Comparison of ENCODE assay signal across 8 cellular contexts in genomic region chr7:128790297-128791037, GRCh38. TPM values are rescaled to one million over a fixed set of nuclear protein-coding genes. Genes with fewer than 3 reads are reported as not detected.
A peak's percentile ranks its signal among the peaks of the same experiment; 100 is the strongest.
DNase-seq lines count a peak whose midpoint lies in the region; ATAC-seq, FAIRE-seq and TF ChIP-seq lines count a peak whose summit lies in the region.

No MANE protein-coding gene starts in this region.

- peaks cover 15% of the 10 kb centered on the region for H3K36me3 Mint-ChIP-seq in Calu3 (ENCODE audit: insufficient read depth, unreplicated experiment)

- H3K27ac Mint-ChIP-seq in Calu3 (ENCODE audit: unreplicated experiment), result no peak overlapping the region

- peaks cover 70% of the 10 kb centered on the region for H3K27me3 Mint-ChIP-seq in Calu3 (ENCODE audit: unreplicated experiment)

- H3K4me1 ChIP-seq in ascending aorta, result peaks cover 7 to 12% of the 10 kb centered on the region in 2 donors
- peaks cover 7% of the 10 kb centered on the region for H3K4me1 ChIP-seq in testis

- H3K9me3 ChIP-seq in ascending aorta (no peaks in the 10 kb centered on the region), testis (no peaks in the 10 kb centered on the region)

- no TSS peak for BruUV-seq in Calu3 (replicated peaks; lab: Mats Ljungman, UMichigan)

- H3K36me3 ChIP-seq in ascending aorta, result no peaks in the 10 kb centered on the region
- no peaks in the 10 kb centered on the region for H3K36me3 ChIP-seq in kidney epithelial cell (ENCODE audit: control insufficient read depth, insufficient read depth, low read length)
- no peaks in the 10 kb centered on the region for H3K36me3 ChIP-seq in testis (ENCODE audit: low read depth, missing control alignments)

- peak overlapping the region; percentile 74 to 89 for H3K4me3 ChIP-seq in ascending aorta
- peak overlapping the region; percentile 57 for H3K4me3 ChIP-seq in kidney epithelial cell (ENCODE audit: low read depth, low read length)
- peak overlapping the region; percentile 66 to 73 for H3K4me3 ChIP-seq in testis

- peak overlapping the region; percentile 76 for H3K4me3 Mint-ChIP-seq in Calu3 (ENCODE audit: low read depth, unreplicated experiment)

- ATAC-seq in HG02642 (IDR thresholded peaks at IDR 0.05; ENCODE audit: poor library complexity, unreplicated experiment) (peak; percentile 6), GM19351 (IDR thresholded peaks at IDR 0.05; ENCODE audit: unreplicated experiment) (no peak)

- FAIRE-seq in GM12892 (lab: Jason Lieb, UNC), result no peak

- DNase-seq in Calu3 (no peak), ascending aorta (ENCODE audit: low spot score in 2 of 2) (no peak), kidney epithelial cell (ENCODE audit: low read depth) (no peak), testis (no peak), NCI-H345 (lab: John Stamatoyannopoulos, UW) (no peak), GM12892 (ENCODE audit: insufficient read length) (no peak)

- 18 to 22% methylated on average over 23 to 45 of the region's 45 CpGs for WGBS in testis, 2 donors

- intact Hi-C loops in Calu3 (cut with micrococcal nuclease; ENCODE audit: unreplicated experiment) (loop anchor here (5.0 kb wide), 1 partner anchor 92 kb away; no protein-coding TSS in a partner anchor), ascending aorta (cut with DNase I) (loop anchor here (1.0 to 5.0 kb wide), 4 partner anchors 33 to 72 kb away; partner anchors contain the start of genes ATP6V1F, CALU and FLNC), testis (cut with DNase I; ENCODE audit: low total_unique reads) (no loop called here)

- H3K27me3 ChIP-seq in ascending aorta (no peaks in the 10 kb centered on the region), kidney epithelial cell (ENCODE audit: control insufficient read depth, insufficient read depth, low read length) (peaks cover 16% of the 10 kb centered on the region), testis (no peaks in the 10 kb centered on the region)

- CTCF ChIA-PET in Calu3 (lab: Charles Lee), result no interaction called here

- no peaks in the 10 kb centered on the region for H3K9me3 Mint-ChIP-seq in Calu3 (ENCODE audit: low read depth, unreplicated experiment)

- H3K27ac ChIP-seq in ascending aorta (peak overlapping the region; percentile 55 to 78), testis (no peak overlapping the region)

- no peak for TF ChIP-seq POLR2A in testis (IDR thresholded peaks at IDR 0.05)
- TF ChIP-seq POLR2A in GM12892 (IDR thresholded peaks at IDR 0.05; ENCODE audit: low read depth, low read length), result no peak

- H3K4me1 Mint-ChIP-seq in Calu3 (ENCODE audit: low read depth, unreplicated experiment), result no peaks in the 10 kb centered on the region

- no peak for TF ChIP-seq CTCF in Calu3 (IDR thresholded peaks at IDR 0.05; ENCODE audit: unreplicated experiment)
- no peak for TF ChIP-seq CTCF in ascending aorta (IDR thresholded peaks at IDR 0.05)
- TF ChIP-seq CTCF in kidney epithelial cell (IDR thresholded peaks at IDR 0.05; ENCODE audit: insufficient read depth, low read length, poor library complexity, severe bottlenecking), result no peak
- TF ChIP-seq CTCF in testis (IDR thresholded peaks at IDR 0.05), result no peak

RNA-seq across cellular contexts. Expression of gene CCDC136, which starts 1.3 kb away (rescaled TPM):
- total RNA-seq in Calu3 (2022), result 2.2 and 5.9 TPM in 2 replicates
- 0.64 TPM for total RNA-seq in ascending aorta
- total RNA-seq in kidney epithelial cell, result 7.1 and 7.2 TPM in 2 replicates
- total RNA-seq in testis, result 100 to 1,000 TPM; 265 to 553 TPM
- 564 TPM for polyA plus RNA-seq in testis (ENCODE audit: insufficient read depth, low read depth, low replicate concordance)
- 2.3 TPM for polyA plus RNA-seq in GM12892 (2012; ENCODE audit: missing spikeins)

RNA-seq across cellular contexts. Expression of gene OPN1SW, which starts 14.9 kb away (rescaled TPM):
- total RNA-seq in Calu3 (2022) (not detected in 2 replicates), ascending aorta (not detected), kidney epithelial cell (not detected in 2 replicates), testis (not detected)
- not detected for polyA plus RNA-seq in testis (ENCODE audit: insufficient read depth, low read depth, low replicate concordance)
- polyA plus RNA-seq in GM12892 (2012; ENCODE audit: missing spikeins), result not detected

RNA-seq across cellular contexts. Expression of gene FLNC, which starts 39.7 kb away (rescaled TPM):
- total RNA-seq in Calu3 (2022), result 0.42 and 0.98 TPM in 2 replicates
- total RNA-seq in ascending aorta, result 117 TPM
- total RNA-seq in kidney epithelial cell, result 243 and 267 TPM in 2 replicates
- 10 to 100 TPM in 1 of 2 donors, 1 to 10 TPM in 1; 8.8 to 14.4 TPM for total RNA-seq in testis
- polyA plus RNA-seq in testis (ENCODE audit: insufficient read depth, low read depth, low replicate concordance), result 21.4 TPM
- polyA plus RNA-seq in GM12892 (2012; ENCODE audit: missing spikeins), result 0.08 TPM

RNA-seq across cellular contexts. Expression of gene CALU, which starts 51.3 kb away (rescaled TPM):
- total RNA-seq in Calu3 (2022), result 115 and 154 TPM in 2 replicates
- 82.8 TPM for total RNA-seq in ascending aorta
- total RNA-seq in kidney epithelial cell, result 198 and 210 TPM in 2 replicates
- 10 to 100 TPM; 63.2 to 63.4 TPM for total RNA-seq in testis
- 81.4 TPM for polyA plus RNA-seq in testis (ENCODE audit: insufficient read depth, low read depth, low replicate concordance)
- 30.8 TPM for polyA plus RNA-seq in GM12892 (2012; ENCODE audit: missing spikeins)

Comparison
In these comparisons a context has a peak if more than half of its experiments do, and no peak if none do; other contexts are left out.
1. H3K27ac ChIP-seq: peak in ascending aorta (2 of 2); none in testis (0 of 2).
2. RNA of gene CCDC136, which starts 1.3 kb away (total RNA-seq): 265 to 553 TPM in testis; 7.1 to 7.2 TPM in kidney epithelial cell, 2.2 to 5.9 TPM in Calu3 and 0.64 TPM in ascending aorta (single experiment); every median in the first group is over 10 times any median in the second.
3. Peak in every context shown above with its lines, with median percentiles within 50 percentile points of each other: H3K4me3 ChIP-seq.